Comparison of ENCODE assay signal across 11 cellular contexts in genomic region chr3:120285508-120285841, GRCh38. TPM values are rescaled to one million over a fixed set of nuclear protein-coding genes. Genes with fewer than 3 reads are reported as not detected.
DNase-seq lines count a peak whose midpoint lies in the region; ATAC-seq and TF ChIP-seq lines count a peak whose summit lies in the region.
"Had no signal": no experiment of that assay in that cellular context is flagged by ENCODE, and none has a peak within 500 bp of the region (broad histone marks: within the 10 kb centered on the region; RNA-seq: fewer than 3 reads in every experiment).

No MANE protein-coding gene starts in this region.

- H3K27me3 Mint-ChIP-seq in activated CD4-positive, alpha-beta T cell treated with anti-CD3 and anti-CD28 coated beads, Interleukin-2, amount 10 ng/mL, durations not matched to agents 7 days and 5 days, result peaks cover 55% of the 10 kb centered on the region

- 42% methylated on average over 15 of the region's 15 CpGs for WGBS in hepatocyte (ENCODE audit: low lambda C conversion rate, missing lambda C conversion rate)
- 39 to 47% methylated on average over 15 of the region's 15 CpGs for WGBS in sigmoid colon, 2 donors

- TF ChIP-seq CTCF in BJ (IDR thresholded peaks at IDR 0.05; ENCODE audit: insufficient read depth, low read depth, low read length) (no peak), hepatocyte (IDR thresholded peaks at IDR 0.05; ENCODE audit: poor library complexity) (no peak), sigmoid colon (IDR thresholded peaks at IDR 0.05) (no peak)

- H3K9me2 ChIP-seq in hepatocyte (replicated peaks; ENCODE audit: insufficient read depth), result no peaks in the 10 kb centered on the region

- H3K4me2 ChIP-seq in hepatocyte, result peak overlapping the region; percentile 92

- H2AFZ ChIP-seq in hepatocyte, result peak overlapping the region; percentile 91

- CTCF ChIA-PET in BJ (lab: Yijun Ruan, JAX), result interaction anchor here (1.0 to 1.3 kb wide), 2 partner anchors 12 to 42 kb away, joined by 3 read pairs; no protein-coding TSS in a partner anchor
- CTCF ChIA-PET in activated CD4-positive, alpha-beta T cell treated with anti-CD3 and anti-CD28 coated beads, Interleukin-2, amount 10 ng/mL, durations not matched to agents 7 days and 5 days (lab: Charles Lee), result no interaction called here

- H3K9me3 ChIP-seq in adipocyte (ENCODE audit: control insufficient read depth, low read length) (no peaks in the 10 kb centered on the region), hepatocyte (ENCODE audit: low read depth) (no peaks in the 10 kb centered on the region), sigmoid colon (no peaks in the 10 kb centered on the region)

- no peak overlapping the region for H3K27ac Mint-ChIP-seq in activated CD4-positive, alpha-beta T cell treated with anti-CD3 and anti-CD28 coated beads, Interleukin-2, amount 10 ng/mL, durations not matched to agents 7 days and 5 days
- H3K27ac Mint-ChIP-seq: activated naive CD4-positive, alpha-beta T cell treated with anti-CD3 and anti-CD28 coated beads, Interleukin-2, amount 50 U/mL, for 24 hours; natural killer cell treated with Interleukin-12 subunit alpha and Interleukin-12 subunit beta and Interleukin-15 and Interleukin-18, amount 100 ng/mL, for 72 hours had no signal

- no peaks in the 10 kb centered on the region for H4K20me1 ChIP-seq in hepatocyte (ENCODE audit: insufficient read depth, poor library complexity, severe bottlenecking)

- DNase-seq in BJ (ENCODE audit: low read depth) (no peak), adipocyte (ENCODE audit: low read depth) (no peak), hepatocyte (ENCODE audit: low spot score) (no peak), sigmoid colon (no peak), NCI-H2029 treated with DMSO at 0.1 percent for 48 hours (lab: John Stamatoyannopoulos, UW) (no peak), NCI-H1436 treated with DMSO at 0.1 percent for 48 hours (lab: John Stamatoyannopoulos, UW) (no peak)
- no peak for DNase-seq in activated CD4-positive, alpha-beta T cell treated with anti-CD3 and anti-CD28 coated beads, Interleukin-2, amount 10 ng/mL, durations not matched to agents 7 days and 5 days
- DNase-seq: foreskin melanocyte had no signal

- H3K4me1 Mint-ChIP-seq in activated CD4-positive, alpha-beta T cell treated with anti-CD3 and anti-CD28 coated beads, Interleukin-2, amount 10 ng/mL, durations not matched to agents 7 days and 5 days, result no peaks in the 10 kb centered on the region

- peaks cover 3% of the 10 kb centered on the region for H3K9me3 Mint-ChIP-seq in activated CD4-positive, alpha-beta T cell treated with anti-CD3 and anti-CD28 coated beads, Interleukin-2, amount 10 ng/mL, durations not matched to agents 7 days and 5 days
- H3K9me3 Mint-ChIP-seq: activated naive CD4-positive, alpha-beta T cell treated with anti-CD3 and anti-CD28 coated beads, Interleukin-2, amount 50 U/mL, for 24 hours; natural killer cell treated with Interleukin-12 subunit alpha and Interleukin-12 subunit beta and Interleukin-15 and Interleukin-18, amount 100 ng/mL, for 72 hours had no signal

- H3K36me3 ChIP-seq in BJ (ENCODE audit: control insufficient read depth, insufficient read depth, low read length) (no peaks in the 10 kb centered on the region), adipocyte (ENCODE audit: control insufficient read depth, insufficient read depth, low read length, severe bottlenecking) (no peaks in the 10 kb centered on the region), hepatocyte (replicated peaks; ENCODE audit: insufficient read depth, low read depth) (no peaks in the 10 kb centered on the region), sigmoid colon (no peaks in the 10 kb centered on the region)

- no peaks in the 10 kb centered on the region for H3K79me2 ChIP-seq in hepatocyte

- H3K36me3 Mint-ChIP-seq in activated CD4-positive, alpha-beta T cell treated with anti-CD3 and anti-CD28 coated beads, Interleukin-2, amount 10 ng/mL, durations not matched to agents 7 days and 5 days (ENCODE audit: low read depth), result no peaks in the 10 kb centered on the region
- H3K36me3 Mint-ChIP-seq: activated naive CD4-positive, alpha-beta T cell treated with anti-CD3 and anti-CD28 coated beads, Interleukin-2, amount 50 U/mL, for 24 hours; natural killer cell treated with Interleukin-12 subunit alpha and Interleukin-12 subunit beta and Interleukin-15 and Interleukin-18, amount 100 ng/mL, for 72 hours had no signal

- POLR2A ChIA-PET in BJ (lab: Charles Lee), result no interaction called here
- POLR2A ChIA-PET in activated CD4-positive, alpha-beta T cell treated with anti-CD3 and anti-CD28 coated beads, Interleukin-2, amount 10 ng/mL, durations not matched to agents 7 days and 5 days (lab: Charles Lee), result no interaction called here

- H3K4me3 ChIP-seq in BJ (ENCODE audit: low read depth, low read length) (peak overlapping the region; percentile 49), adipocyte (ENCODE audit: low read length) (peak overlapping the region; percentile 80), hepatocyte (peak overlapping the region; percentile 83), sigmoid colon (peak overlapping the region; percentile 36 to 67 (median 57))

- no peak overlapping the region for H3K27ac ChIP-seq in hepatocyte
- peak overlapping the region in 3 of 4 donors; percentile 35 to 58 (median 45) for H3K27ac ChIP-seq in sigmoid colon

- intact Hi-C loops in sigmoid colon (cut with DNase I), result loop anchor here (5.0 kb wide), 1 partner anchor 62 kb away; the partner anchor contains the start of gene LRRC58

- H3K4me1 ChIP-seq in adipocyte (ENCODE audit: control insufficient read depth, insufficient read depth, low read length), result no peaks in the 10 kb centered on the region
- H3K4me1 ChIP-seq in hepatocyte (ENCODE audit: insufficient read depth), result peaks cover 3% of the 10 kb centered on the region
- peaks cover 0 to 14% (median 12%) of the 10 kb centered on the region in 4 donors for H3K4me1 ChIP-seq in sigmoid colon

- ATAC-seq in esophagus mucosa, result no peak

- TF ChIP-seq EP300 in sigmoid colon (IDR thresholded peaks at IDR 0.05), result no peak

- H3K27me3 ChIP-seq in BJ (ENCODE audit: control insufficient read depth, insufficient read depth, low read length), result peaks cover 6% of the 10 kb centered on the region
- no peaks in the 10 kb centered on the region for H3K27me3 ChIP-seq in adipocyte (replicated peaks; ENCODE audit: control insufficient read depth, insufficient read depth, low read length)
- H3K27me3 ChIP-seq in hepatocyte, result peaks cover 37% of the 10 kb centered on the region
- H3K27me3 ChIP-seq in sigmoid colon, result no peaks in the 10 kb centered on the region

- H3K4me3 Mint-ChIP-seq in activated CD4-positive, alpha-beta T cell treated with anti-CD3 and anti-CD28 coated beads, Interleukin-2, amount 10 ng/mL, durations not matched to agents 7 days and 5 days, result no peak overlapping the region
- H3K4me3 Mint-ChIP-seq: activated naive CD4-positive, alpha-beta T cell treated with anti-CD3 and anti-CD28 coated beads, Interleukin-2, amount 50 U/mL, for 24 hours; natural killer cell treated with Interleukin-12 subunit alpha and Interleukin-12 subunit beta and Interleukin-15 and Interleukin-18, amount 100 ng/mL, for 72 hours had no signal

- peak overlapping the region; percentile 65 for H3K9ac ChIP-seq in adipocyte (ENCODE audit: low read length)

- TF ChIP-seq POLR2A in sigmoid colon (IDR thresholded peaks at IDR 0.05), result no peak

RNA-seq across cellular contexts. Expression of gene GPR156, which starts 0.5 kb away (rescaled TPM):
- polyA plus RNA-seq in BJ (2011; rRNA removed) (0.28 and 0.44 TPM in 2 replicates), hepatocyte (0.80 TPM in 1 of 2 replicates, not detected in the other), sigmoid colon (under 1 TPM in 1 of 3 donors, not detected in 2; 0.07 TPM)
- polyA minus RNA-seq in BJ (2011; rRNA and poly(A)+ RNA removed), result 0.41 and 0.52 TPM in 2 replicates
- total RNA-seq in hepatocyte (0.27 and 0.52 TPM in 2 replicates), sigmoid colon (1 to 10 TPM in 3 of 4 donors, under 1 TPM in 1; 0.95 to 1.7 (median 1.3) TPM), esophagus mucosa (0.08 TPM)
- under 1 TPM in 1 of 2 experiments, not detected in 1; 0.10 TPM for total RNA-seq in activated CD4-positive, alpha-beta T cell treated with anti-CD3 and anti-CD28 coated beads, Interleukin-2, amount 10 ng/mL, durations not matched to agents 7 days and 5 days
